In the genomic region with DNA sequence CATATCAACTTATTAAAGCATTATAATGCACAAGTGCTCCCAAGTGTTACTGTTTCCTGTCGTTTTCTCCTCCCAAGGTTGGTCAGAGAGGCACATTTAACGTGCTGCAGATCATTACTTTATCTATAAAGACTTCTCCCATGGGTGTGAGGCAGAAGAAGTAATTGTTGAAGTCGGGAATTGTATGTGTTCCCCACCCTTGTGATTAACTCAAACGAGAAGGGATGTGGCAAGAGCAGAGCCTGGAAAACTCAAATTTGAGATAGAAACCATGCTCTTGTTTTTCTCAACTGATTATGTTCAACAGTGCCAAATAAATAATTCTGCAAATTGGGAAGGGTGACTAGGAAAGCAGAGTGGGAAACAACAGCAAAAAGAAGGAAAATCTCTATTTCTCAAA, we compare ENCODE assay signal across 28 cellular contexts.
"Had no signal": no experiment of that assay in that cellular context is flagged by ENCODE, and none has a peak within 500 bp of the region (broad histone marks: within the 10 kb centered on the region; RNA-seq: fewer than 3 reads in every experiment).

No MANE protein-coding gene starts in this region.

- H3K27ac ChIP-seq: neutrophil, sigmoid colon, transverse colon had no signal

- H3K4me3 ChIP-seq: heart right ventricle, lung, mucosa of descending colon, ovary, sigmoid colon, transverse colon had no signal

- H3K27me3 ChIP-seq: heart right ventricle, neutrophil, ovary, sigmoid colon, transverse colon had no signal

- H3K9me3 ChIP-seq: mucosa of descending colon, neutrophil, ovary, sigmoid colon, transverse colon had no signal

- H3K27ac Mint-ChIP-seq: activated CD4-positive, alpha-beta memory T cell treated with anti-CD3 and anti-CD28 coated beads for 36 hours; activated CD4-positive, alpha-beta T cell treated with anti-CD3 and anti-CD28 coated beads, Interleukin-2, amount 10 ng/mL, durations not matched to agents 24 days and 14 days; activated naive CD4-positive, alpha-beta T cell treated with anti-CD3 and anti-CD28 coated beads, Interleukin-2, amount 10 ng/mL, durations not matched to agents 7 days and 5 days; activated T-helper 1 cell treated with anti-CD3 and anti-CD28 coated beads, Interleukin-12 subunit alpha, Interleukin-12 subunit beta, Interleukin-2, Interleukin-4 antibody, amounts not matched to agents 30 ng/mL and 10 ng/mL and 1 ng/mL, durations not matched to agents 14 hours and 24 hours and 36 hours; progenitor cell of endocrine pancreas; T-helper 17 cell had no signal

- H3K36me3 ChIP-seq: heart right ventricle, neutrophil, ovary, sigmoid colon, transverse colon had no signal

- ATAC-seq: left lobe of liver, mucosa of descending colon, T-helper 17 cell had no signal

- DNase-seq: activated CD4-positive, alpha-beta memory T cell treated with anti-CD3 and anti-CD28 coated beads for 36 hours; activated CD4-positive, alpha-beta T cell treated with anti-CD3 and anti-CD28 coated beads, Interleukin-2, amount 10 ng/mL, durations not matched to agents 24 days and 14 days; activated CD4-positive, CD25-positive, alpha-beta regulatory T cell treated with anti-CD3 and anti-CD28 coated beads, Interleukin-2, amount 50 U/mL, for 72 hours; activated CD8-positive, alpha-beta memory T cell treated with anti-CD3 and anti-CD28 coated beads, Interleukin-2, amount 50 U/mL, for 4 hours; activated effector memory CD4-positive, alpha-beta T cell treated with anti-CD3 and anti-CD28 coated beads, Interleukin-2, amount 50 U/mL, for 16 hours; activated naive CD4-positive, alpha-beta T cell treated with anti-CD3 and anti-CD28 coated beads, Interleukin-2, amount 10 ng/mL, durations not matched to agents 7 days and 5 days; activated T-cell treated with anti-CD3 and anti-CD28 coated beads, Interleukin-2, amount 50 U/mL, for 1 hour; amygdala; central memory CD4-positive, alpha-beta T cell; dermis blood vessel endothelial cell; effector CD4-positive, alpha-beta T cell; foreskin fibroblast; heart right ventricle; mucosa of descending colon; sigmoid colon; stimulated activated CD4-positive, alpha-beta T cell treated with anti-CD3 and anti-CD28 coated beads, Interleukin-15, amount 100 ng/mL, for 24 hours; stimulated activated CD4-positive, alpha-beta T cell treated with anti-CD3 and anti-CD28 coated beads, Interleukin-2, amount 100 ng/mL, for 24 hours; stimulated activated naive CD4-positive, alpha-beta T cell treated with Interleukin-2 at 50 U/mL for 16 hours; T-helper 17 cell; T1000; transverse colon had no signal

- H3K4me3 Mint-ChIP-seq: activated CD4-positive, alpha-beta memory T cell treated with anti-CD3 and anti-CD28 coated beads for 36 hours; activated CD4-positive, alpha-beta T cell treated with anti-CD3 and anti-CD28 coated beads, Interleukin-2, amount 10 ng/mL, durations not matched to agents 24 days and 14 days; activated naive CD4-positive, alpha-beta T cell treated with anti-CD3 and anti-CD28 coated beads, Interleukin-2, amount 10 ng/mL, durations not matched to agents 7 days and 5 days; activated T-helper 1 cell treated with anti-CD3 and anti-CD28 coated beads, Interleukin-12 subunit alpha, Interleukin-12 subunit beta, Interleukin-2, Interleukin-4 antibody, amounts not matched to agents 30 ng/mL and 10 ng/mL and 1 ng/mL, durations not matched to agents 14 hours and 24 hours and 36 hours; nephron; T-helper 17 cell had no signal

- H3K36me3 Mint-ChIP-seq: activated CD4-positive, alpha-beta memory T cell treated with anti-CD3 and anti-CD28 coated beads for 36 hours; activated naive CD4-positive, alpha-beta T cell treated with anti-CD3 and anti-CD28 coated beads, Interleukin-2, amount 10 ng/mL, durations not matched to agents 7 days and 5 days had no signal

- H3K9me3 Mint-ChIP-seq: activated CD4-positive, alpha-beta T cell treated with anti-CD3 and anti-CD28 coated beads, Interleukin-2, amount 10 ng/mL, durations not matched to agents 24 days and 14 days had no signal

- H3K4me1 ChIP-seq: sigmoid colon, transverse colon had no signal

- H3K4me1 Mint-ChIP-seq: activated CD4-positive, alpha-beta T cell treated with anti-CD3 and anti-CD28 coated beads, Interleukin-2, amount 10 ng/mL, durations not matched to agents 24 days and 14 days; activated naive CD4-positive, alpha-beta T cell treated with anti-CD3 and anti-CD28 coated beads, Interleukin-2, amount 10 ng/mL, durations not matched to agents 7 days and 5 days; T-helper 17 cell had no signal

- H3K27me3 Mint-ChIP-seq: activated CD4-positive, alpha-beta memory T cell treated with anti-CD3 and anti-CD28 coated beads for 36 hours; activated CD4-positive, alpha-beta T cell treated with anti-CD3 and anti-CD28 coated beads, Interleukin-2, amount 10 ng/mL, durations not matched to agents 24 days and 14 days; activated naive CD4-positive, alpha-beta T cell treated with anti-CD3 and anti-CD28 coated beads, Interleukin-2, amount 10 ng/mL, durations not matched to agents 7 days and 5 days; progenitor cell of endocrine pancreas; T-helper 17 cell had no signal
